ENCODE assay signal across 8 cellular contexts in genomic region chr20:35686872-35687271, GRCh38. TPM values are rescaled to one million over a fixed set of nuclear protein-coding genes. Genes with fewer than 3 reads are reported as not detected.
DNase-seq lines count a peak whose midpoint lies in the region; ATAC-seq and TF ChIP-seq lines count a peak whose summit lies in the region.
"Not testable (repeated sequence)": the region's sequence is repeated elsewhere in the genome, so short reads cannot be mapped to it uniquely, and the experiment has no call there.

No MANE protein-coding gene starts in this region.

- H3K27ac Mint-ChIP-seq in WTC11; glutamatergic neuron (ENCODE audit: unreplicated experiment): not testable (repeated sequence)

- H2BK15ac ChIP-seq in IMR-90 (ENCODE audit: low read depth, low read length): not testable (repeated sequence)

- peaks cover 37% of the 10 kb centered on the region for H3K36me3 Mint-ChIP-seq in WTC11
- not testable (repeated sequence) for H3K36me3 Mint-ChIP-seq in glutamatergic neuron (ENCODE audit: unreplicated experiment)

- H3K36me3 ChIP-seq in IMR-90 (ENCODE audit: control insufficient read depth, insufficient read depth, low read length) (peaks cover 30% of the 10 kb centered on the region), OCI-LY3 (replicated peaks; ENCODE audit: low read depth, low read length) (peaks cover 14% of the 10 kb centered on the region), sigmoid colon (peaks cover 8 to 67% (median 23%) of the 10 kb centered on the region in 4 donors)

- ATAC-seq in IMR-90 (ENCODE audit: low read depth); WTC11: not testable (repeated sequence)

- not testable (repeated sequence) for H2BK20ac ChIP-seq in IMR-90 (ENCODE audit: low read depth, low read length)

- not testable (repeated sequence) for H3K79me1 ChIP-seq in IMR-90 (ENCODE audit: low read depth in 1 of 2, low read length in 2 of 2)

- not testable (repeated sequence) for TF ChIP-seq RAD21 in IMR-90 (IDR thresholded peaks at IDR 0.05; ENCODE audit: low read length)

- H3K9me1 ChIP-seq in IMR-90 (ENCODE audit: insufficient read depth, low read length): not testable (repeated sequence)

- TF ChIP-seq CTCF in AG04449 (IDR thresholded peaks at IDR 0.05; ENCODE audit: insufficient read depth, low read length, missing control alignments) (peak; percentile 7), IMR-90 (conservative IDR thresholded peaks at IDR 0.05; ENCODE audit: low read depth, low read length) (peak; percentile 19; the same call in 1 of the 2 replicates), OCI-LY3 (IDR thresholded peaks at IDR 0.05; ENCODE audit: low read depth, low read length) (peak; percentile 18), WTC11 (IDR thresholded peaks at IDR 0.05) (peak; percentile 38; the same call in 1 of the 2 replicates), cardiac fibroblast (IDR thresholded peaks at IDR 0.05; ENCODE audit: low read depth, low read length) (peak; percentile 31)
- TF ChIP-seq CTCF in glutamatergic neuron (IDR thresholded peaks at IDR 0.05; ENCODE audit: partially characterized antibody, unreplicated experiment); sigmoid colon (IDR thresholded peaks at IDR 0.05): not testable (repeated sequence)

- H4K5ac ChIP-seq in IMR-90 (ENCODE audit: low read depth, low read length): not testable (repeated sequence)

- not testable (repeated sequence) for H3K4me1 ChIP-seq in IMR-90 (ENCODE audit: control insufficient read depth, insufficient read depth, low read length); OCI-LY3 (ENCODE audit: low read length); sigmoid colon

- BruUV-seq in IMR-90 (replicated peaks; lab: Mats Ljungman, UMichigan): not testable (repeated sequence)

- not testable (repeated sequence) for H4K91ac ChIP-seq in IMR-90 (ENCODE audit: insufficient read depth, low read depth, low read length)

- 100% methylated on average over 2 of the region's 11 CpGs; no CpG with 5 or more reads in 1 of the 2 experiments for WGBS in IMR-90 (ENCODE audit: extremely low coverage in 2 of 2, insufficient read length in 1 of 2), 2 experiments
- WGBS in sigmoid colon, 2 donors: 94 to 96% methylated on average over 11 of the region's 11 CpGs

- intact Hi-C loops in IMR-90 (cut with micrococcal nuclease); sigmoid colon (cut with DNase I): not testable (repeated sequence)

- not testable (repeated sequence) for DNase-seq in AG04449 (ENCODE audit: low read depth, low spot score); IMR-90
- peak; percentile 44 for DNase-seq in ELR (ENCODE audit: low read depth)
- peak; percentile 75 for DNase-seq in WTC11 (ENCODE audit: low spot score)
- DNase-seq in cardiac fibroblast (ENCODE audit: low read depth in 2 of 2): peak in 1 of 2 donors; percentile 20
- DNase-seq in glutamatergic neuron: peak; percentile 29
- DNase-seq in sigmoid colon: peak; percentile 52

- CTCF ChIA-PET in AG04449 (lab: Yijun Ruan, JAX); IMR-90 (lab: Yijun Ruan, JAX): not testable (repeated sequence)
- CTCF ChIA-PET in WTC11 (lab: Charles Lee): interaction anchor here (0.6 to 1.6 kb wide), 7 partner anchors 67 to 306 kb away, joined by 3 to 7 read pairs (median 6); partner anchors contain the start of gene SCAND1

- H2BK120ac ChIP-seq in IMR-90 (ENCODE audit: low read depth, low read length): not testable (repeated sequence)

- H3K27ac ChIP-seq in IMR-90 (ENCODE audit: insufficient read depth, low read length); OCI-LY3 (ENCODE audit: low read length); sigmoid colon: not testable (repeated sequence)

- not testable (repeated sequence) for H3K27me3 Mint-ChIP-seq in WTC11 (ENCODE audit: low read depth); glutamatergic neuron (ENCODE audit: unreplicated experiment)

- not testable (repeated sequence) for H3K27me3 ChIP-seq in IMR-90 (ENCODE audit: control insufficient read depth, insufficient read depth, low read length); OCI-LY3 (ENCODE audit: low read depth, low read length); sigmoid colon

- H2AFZ ChIP-seq in IMR-90 (replicated peaks; ENCODE audit: low read length, poor library complexity); OCI-LY3 (ENCODE audit: low read depth, low read length): not testable (repeated sequence)

- TF ChIP-seq POLR2A in IMR-90 (IDR thresholded peaks at IDR 0.05; ENCODE audit: low read depth, low read length); sigmoid colon (IDR thresholded peaks at IDR 0.05): not testable (repeated sequence)

- not testable (repeated sequence) for H3K14ac ChIP-seq in IMR-90 (replicated peaks; ENCODE audit: low read depth, low read length)

- not testable (repeated sequence) for H4K20me1 ChIP-seq in IMR-90 (ENCODE audit: insufficient read depth, low read length); OCI-LY3 (ENCODE audit: insufficient read depth, low read length)

- H3K56ac ChIP-seq in IMR-90 (ENCODE audit: extremely low read depth, insufficient read depth, low read length): not testable (repeated sequence)

- not testable (repeated sequence) for H3K4me3 Mint-ChIP-seq in WTC11; glutamatergic neuron (ENCODE audit: unreplicated experiment)

- not testable (repeated sequence) for H2BK5ac ChIP-seq in IMR-90 (ENCODE audit: low read depth, low read length, poor library complexity, severe bottlenecking)

- not testable (repeated sequence) for H3K9me3 ChIP-seq in IMR-90 (ENCODE audit: control insufficient read depth, insufficient read depth, low read length); OCI-LY3 (ENCODE audit: insufficient read depth, low read length); sigmoid colon

- not testable (repeated sequence) for H3K4ac ChIP-seq in IMR-90 (ENCODE audit: low read depth, low read length)

- in situ Hi-C loops in IMR-90 (cut with MboI; ENCODE audit: low sequenced_read_pairs): not testable (repeated sequence)

- H3K23ac ChIP-seq in IMR-90 (ENCODE audit: low read depth, low read length): not testable (repeated sequence)

- not testable (repeated sequence) for H3K79me2 ChIP-seq in OCI-LY3 (ENCODE audit: low read length)

- H3K4me1 Mint-ChIP-seq in WTC11; glutamatergic neuron (ENCODE audit: low read depth, unreplicated experiment): not testable (repeated sequence)

- not testable (repeated sequence) for H2AK9ac ChIP-seq in IMR-90 (replicated peaks; ENCODE audit: low read depth, low read length, poor library complexity)

- dilution Hi-C loops in IMR-90 (cut with HindIII; ENCODE audit: low sequenced_read_pairs, unreplicated experiment): not testable (repeated sequence)

- not testable (repeated sequence) for TF ChIP-seq EP300 in sigmoid colon (IDR thresholded peaks at IDR 0.05)

- peaks cover 18% of the 10 kb centered on the region for H3K9me3 Mint-ChIP-seq in WTC11
- H3K9me3 Mint-ChIP-seq in glutamatergic neuron (ENCODE audit: unreplicated experiment): not testable (repeated sequence)

- not testable (repeated sequence) for H4K8ac ChIP-seq in IMR-90 (ENCODE audit: low read depth in 2 of 2, low read length in 2 of 2)

- not testable (repeated sequence) for H3K4me2 ChIP-seq in IMR-90 (ENCODE audit: low read depth, low read length); OCI-LY3 (ENCODE audit: low read length)

- H2AK5ac ChIP-seq in IMR-90 (ENCODE audit: low read depth, low read length): not testable (repeated sequence)

- POLR2A ChIA-PET in AG04449 (lab: Yijun Ruan, JAX); IMR-90 (lab: Charles Lee; ENCODE audit: unreplicated experiment); WTC11 (lab: Charles Lee): not testable (repeated sequence)

- H3K9ac ChIP-seq in IMR-90 (ENCODE audit: low read depth, low read length); OCI-LY3 (ENCODE audit: low read length): not testable (repeated sequence)

- not testable (repeated sequence) for H3K18ac ChIP-seq in IMR-90 (ENCODE audit: low read depth, low read length)

- not testable (repeated sequence) for H3K4me3 ChIP-seq in AG04449 (ENCODE audit: low read depth, low read length); IMR-90 (ENCODE audit: insufficient read depth, low read depth, low read length); OCI-LY3 (ENCODE audit: low read length); cardiac fibroblast (replicated peaks in 1 of 2; ENCODE audit: low read depth in 2 of 2, low read length in 2 of 2); sigmoid colon

RNA-seq across cellular contexts. Expression of gene NFS1, which starts 12.3 kb away (rescaled TPM):
- total RNA-seq in IMR-90 (2012; rRNA removed) (11.4 and 16.5 TPM in 2 replicates), WTC11 (2021) (36.1 to 39.8 TPM (median 36.8 TPM) in 3 replicates), glutamatergic neuron (ENCODE audit: unreplicated experiment) (13.9 TPM), sigmoid colon (10 to 100 TPM; 25.2 to 39.2 (median 32.3) TPM)
- polyA plus RNA-seq in IMR-90 (2012; rRNA removed) (31.4 and 35.6 TPM in 2 replicates), sigmoid colon (10 to 100 TPM; 19.0 to 29.8 (median 19.2) TPM)
- 29.4 and 47.8 TPM in 2 replicates for polyA plus RNA-seq in IMR-90 (2012; cell fraction: cytosol; rRNA removed)
- polyA plus RNA-seq in IMR-90 (2012; cell fraction: nucleus; rRNA removed; ENCODE audit: low replicate concordance): 35.0 and 47.5 TPM in 2 replicates

RNA-seq across cellular contexts. Expression of gene ROMO1, which starts 12.3 kb away (rescaled TPM):
- total RNA-seq in IMR-90 (2012; rRNA removed) (223 and 397 TPM in 2 replicates), WTC11 (2021) (213 to 249 TPM (median 245 TPM) in 3 replicates), glutamatergic neuron (ENCODE audit: unreplicated experiment) (103 TPM), sigmoid colon (100 to 1,000 TPM; 206 to 512 (median 398) TPM)
- polyA plus RNA-seq in IMR-90 (2012; rRNA removed) (555 and 601 TPM in 2 replicates), sigmoid colon (100 to 1,000 TPM; 332 to 621 (median 592) TPM)
- 1,487 and 2,019 TPM in 2 replicates for polyA plus RNA-seq in IMR-90 (2012; cell fraction: cytosol; rRNA removed)
- 350 and 360 TPM in 2 replicates for polyA plus RNA-seq in IMR-90 (2012; cell fraction: nucleus; rRNA removed; ENCODE audit: low replicate concordance)

RNA-seq across cellular contexts. Expression of gene CPNE1, which starts 22.2 kb away (rescaled TPM):
- total RNA-seq in IMR-90 (2012; rRNA removed) (141 and 163 TPM in 2 replicates), WTC11 (2021) (287 to 312 TPM (median 299 TPM) in 3 replicates), glutamatergic neuron (ENCODE audit: unreplicated experiment) (327 TPM), sigmoid colon (100 to 1,000 TPM in 2 of 4 donors, 10 to 100 TPM in 2; 56.5 to 156 (median 90.1) TPM)
- polyA plus RNA-seq in IMR-90 (2012; rRNA removed) (165 and 189 TPM in 2 replicates), sigmoid colon (100 to 1,000 TPM in 1 of 3 donors, 10 to 100 TPM in 2; 71.5 to 118 (median 76.8) TPM)
- 158 and 268 TPM in 2 replicates for polyA plus RNA-seq in IMR-90 (2012; cell fraction: cytosol; rRNA removed)
- 564 and 652 TPM in 2 replicates for polyA plus RNA-seq in IMR-90 (2012; cell fraction: nucleus; rRNA removed; ENCODE audit: low replicate concordance)

RNA-seq across cellular contexts. Expression of gene RBM12, which starts 22.2 kb away (rescaled TPM):
- total RNA-seq in IMR-90 (2012; rRNA removed) (65.8 and 69.4 TPM in 2 replicates), WTC11 (2021) (125 to 163 TPM (median 160 TPM) in 3 replicates), glutamatergic neuron (ENCODE audit: unreplicated experiment) (147 TPM), sigmoid colon (10 to 100 TPM; 24.6 to 26.4 (median 25.7) TPM)
- polyA plus RNA-seq in IMR-90 (2012; rRNA removed) (44.7 and 51.2 TPM in 2 replicates), sigmoid colon (10 to 100 TPM; 10.2 to 23.1 (median 12.0) TPM)
- 10.9 and 21.0 TPM in 2 replicates for polyA plus RNA-seq in IMR-90 (2012; cell fraction: cytosol; rRNA removed)
- polyA plus RNA-seq in IMR-90 (2012; cell fraction: nucleus; rRNA removed; ENCODE audit: low replicate concordance): 47.0 and 117 TPM in 2 replicates

RNA-seq across cellular contexts. Expression of gene RBM39, which starts 55.2 kb away (rescaled TPM):
- total RNA-seq in IMR-90 (2012; rRNA removed) (166 and 280 TPM in 2 replicates), WTC11 (2021) (221 to 231 TPM (median 223 TPM) in 3 replicates), glutamatergic neuron (ENCODE audit: unreplicated experiment) (358 TPM), sigmoid colon (100 to 1,000 TPM; 281 to 408 (median 296) TPM)
- polyA plus RNA-seq in IMR-90 (2012; rRNA removed) (74.3 and 106 TPM in 2 replicates), sigmoid colon (100 to 1,000 TPM in 1 of 3 donors, 10 to 100 TPM in 2; 68.2 to 166 (median 94.9) TPM)
- 15.4 and 18.4 TPM in 2 replicates for polyA plus RNA-seq in IMR-90 (2012; cell fraction: cytosol; rRNA removed)
- 124 and 726 TPM in 2 replicates for polyA plus RNA-seq in IMR-90 (2012; cell fraction: nucleus; rRNA removed; ENCODE audit: low replicate concordance)
